ENCODE assay signal across 29 cellular contexts in genomic region chr7:55423891-55424290, GRCh38. TPM values are rescaled to one million over a fixed set of nuclear protein-coding genes. Genes with fewer than 3 reads are reported as not detected.
A peak's percentile ranks its signal among the peaks of the same experiment; 100 is the strongest.
DNase-seq lines count a peak whose midpoint lies in the region; ATAC-seq, FAIRE-seq and TF ChIP-seq lines count a peak whose summit lies in the region.
"Had no signal": no experiment of that assay in that cellular context is flagged by ENCODE, and none has a peak within 500 bp of the region (broad histone marks: within the 10 kb centered on the region; RNA-seq: fewer than 3 reads in every experiment).

No MANE protein-coding gene starts in this region.

- H2BK20ac ChIP-seq in H9 (ENCODE audit: low read depth, low read length, poor library complexity, severe bottlenecking) = no peak overlapping the region

- no peak for TF ChIP-seq POLR2A in HepG2 (IDR thresholded peaks at IDR 0.05; ENCODE audit: insufficient read depth in 1 of 2, low read depth in 2 of 2, low read length in 2 of 2)

- H3K23ac ChIP-seq in H9 (ENCODE audit: insufficient read length, low read depth, low read length) = no peak overlapping the region

- H3K27me3 ChIP-seq in H9 (ENCODE audit: insufficient read depth, low read length) = no peaks in the 10 kb centered on the region
- H3K27me3 ChIP-seq in HepG2 (ENCODE audit: control insufficient read depth in 1 of 2, insufficient read depth in 2 of 2, low read length in 2 of 2) = no peaks in the 10 kb centered on the region
- H3K27me3 ChIP-seq in small intestine (ENCODE audit: control insufficient read depth in 2 of 2, insufficient read depth in 2 of 2, low read length in 2 of 2) = no peaks in the 10 kb centered on the region
- H3K27me3 ChIP-seq: breast epithelium, neutrophil, right lobe of liver had no signal

- no peak overlapping the region for H3K14ac ChIP-seq in H9 (ENCODE audit: insufficient read depth, low read length)

- H4K91ac ChIP-seq in H9 (ENCODE audit: insufficient read length, low read depth, low read length) = no peak overlapping the region

- no peaks in the 10 kb centered on the region for H3K9me3 Mint-ChIP-seq in H9
- no peaks in the 10 kb centered on the region for H3K9me3 Mint-ChIP-seq in chondrocyte (ENCODE audit: low read depth)
- no peaks in the 10 kb centered on the region for H3K9me3 Mint-ChIP-seq in activated CD4-positive, alpha-beta memory T cell treated with anti-CD3 and anti-CD28 coated beads, Interleukin-2, amount 10 ng/mL, durations not matched to agents 7 days and 5 days
- H3K9me3 Mint-ChIP-seq: activated T-helper 2 cell treated with anti-CD3 and anti-CD28 coated beads, Interferon-gamma antibody, Interleukin-2, Interleukin-4, amounts not matched to agents 10 μg/mL and 5 μg/mL and 100 μg/mL, durations not matched to agents 14 hours and 24 hours and 36 hours; stimulated activated naive CD8-positive, alpha-beta T cell treated with anti-CD3 and anti-CD28 coated beads, Interleukin-15, amount 100 ng/mL, for 72 hours had no signal

- intact Hi-C loops in HepG2 (cut with micrococcal nuclease; ENCODE audit: unreplicated experiment) = loop anchor here (10.0 kb wide), 1 partner anchor 151 kb away; the partner anchor contains the start of gene VOPP1

- H3K56ac ChIP-seq in H9 (ENCODE audit: insufficient read length, low read depth, low read length) = no peak overlapping the region

- no peak for TF ChIP-seq RAD21 in HepG2 (CRISPR knock-in tag; IDR thresholded peaks at IDR 0.05)

- H4K20me1 ChIP-seq in H9 (ENCODE audit: control insufficient read depth, insufficient read depth, insufficient read length) (no peaks in the 10 kb centered on the region), HepG2 (ENCODE audit: insufficient read depth, low read length) (no peaks in the 10 kb centered on the region)

- no peak overlapping the region for H2BK5ac ChIP-seq in H9 (ENCODE audit: insufficient read length, low read length)

- H2AFZ ChIP-seq in H9 (ENCODE audit: low read length) (no peak overlapping the region), HepG2 (ENCODE audit: low read length) (no peak overlapping the region)

- WGBS in H9 (ENCODE audit: extremely low coverage, insufficient read length, low lambda C conversion rate) = no CpG with 5 or more reads among the region's 5 CpGs
- 92% methylated on average over 5 of the region's 5 CpGs for WGBS in HepG2 (ENCODE audit: low lambda C conversion rate)
- 80 to 93% (median 81%) methylated on average over 5 of the region's 5 CpGs for WGBS in small intestine, 3 donors

- no peak overlapping the region for H3K4me3 ChIP-seq in HepG2 (replicated peaks in 1 of 3; ENCODE audit: insufficient read depth in 1 of 3, low read depth in 2 of 3, low read length in 3 of 3)
- H3K4me3 ChIP-seq in small intestine (ENCODE audit: low read depth in 1 of 2, low read length in 2 of 2) = no peak overlapping the region
- H3K4me3 ChIP-seq: breast epithelium, right lobe of liver, thoracic aorta had no signal

- BruUV-seq in HepG2 (replicated peaks; lab: Mats Ljungman, UMichigan) = no TSS peak

- H3K36me3 ChIP-seq in HepG2 (replicated peaks in 1 of 2; ENCODE audit: control insufficient read depth in 1 of 2, insufficient read depth in 2 of 2, low read length in 2 of 2) = peaks cover 8 to 10% of the 10 kb centered on the region in 2 experiments; a peak in 4 of 5 replicates
- H3K36me3 ChIP-seq in small intestine (ENCODE audit: control insufficient read depth in 2 of 2, insufficient read depth in 2 of 2, low read length in 2 of 2) = peaks cover 0 to 4% of the 10 kb centered on the region in 2 donors
- H3K36me3 ChIP-seq: breast epithelium, neutrophil had no signal

- no peak overlapping the region for H3K4ac ChIP-seq in H9 (ENCODE audit: low read depth, low read length)

- H3K27ac Mint-ChIP-seq in H9 (peak overlapping the region in 2 of 3 experiments; percentile 28 to 59; a peak in 3 of 7 replicates), chondrocyte (ENCODE audit: unreplicated experiment) (peak overlapping the region; percentile 29)
- no peak overlapping the region for H3K27ac Mint-ChIP-seq in activated CD4-positive, alpha-beta memory T cell treated with anti-CD3 and anti-CD28 coated beads, Interleukin-2, amount 10 ng/mL, durations not matched to agents 7 days and 5 days
- H3K27ac Mint-ChIP-seq: activated CD4-positive, alpha-beta T cell treated with anti-CD3 and anti-CD28 coated beads for 36 hours; activated CD8-positive, alpha-beta T cell treated with anti-CD3 and anti-CD28 coated beads, Interleukin-2, amount 10 ng/mL, durations not matched to agents 7 days and 5 days; activated naive CD8-positive, alpha-beta T cell; activated T-helper 2 cell treated with anti-CD3 and anti-CD28 coated beads, Interferon-gamma antibody, Interleukin-2, Interleukin-4, amounts not matched to agents 10 μg/mL and 5 μg/mL and 100 μg/mL, durations not matched to agents 14 hours and 24 hours and 36 hours; stimulated activated naive CD8-positive, alpha-beta T cell treated with anti-CD3 and anti-CD28 coated beads, Interleukin-15, amount 100 ng/mL, for 72 hours had no signal

- H3K79me2 ChIP-seq in H9 (ENCODE audit: insufficient read depth, low read length) (no peaks in the 10 kb centered on the region), HepG2 (ENCODE audit: insufficient read depth, low read length) (no peaks in the 10 kb centered on the region)

- H2BK12ac ChIP-seq in H9 (ENCODE audit: insufficient read length, low read depth, low read length) = no peak overlapping the region

- H3K27ac ChIP-seq in H9 (ENCODE audit: insufficient read length, low read depth, low read length) (no peak overlapping the region), HepG2 (ENCODE audit: extremely low read length, insufficient read depth, low read length) (no peak overlapping the region), small intestine (ENCODE audit: low read depth in 1 of 2, low read length in 1 of 2) (no peak overlapping the region)
- H3K27ac ChIP-seq: breast epithelium, neutrophil, right lobe of liver, thoracic aorta had no signal

- no peak overlapping the region for H4K5ac ChIP-seq in H9 (ENCODE audit: insufficient read length, low read depth, low read length)

- H3K36me3 Mint-ChIP-seq in H9 (ENCODE audit: insufficient read depth in 1 of 3, low read depth in 3 of 3) (peaks cover 6 to 16% (median 9%) of the 10 kb centered on the region in 3 experiments; a peak in 6 of 7 replicates), chondrocyte (ENCODE audit: low read depth) (peaks cover 20% of the 10 kb centered on the region)
- H3K36me3 Mint-ChIP-seq in activated CD4-positive, alpha-beta memory T cell treated with anti-CD3 and anti-CD28 coated beads, Interleukin-2, amount 10 ng/mL, durations not matched to agents 7 days and 5 days (ENCODE audit: low read depth) = peaks cover 5% of the 10 kb centered on the region

- no peak overlapping the region for H2BK120ac ChIP-seq in H9 (ENCODE audit: low read depth, low read length, poor library complexity, severe bottlenecking)

- H3T11ph ChIP-seq in H9 (ENCODE audit: low read length) = no peak overlapping the region

- ATAC-seq in HepG2 (peak; percentile 66), HG03469 (IDR thresholded peaks at IDR 0.05; ENCODE audit: unreplicated experiment) (no peak)
- ATAC-seq: activated CD4-positive, alpha-beta T cell treated with anti-CD3 and anti-CD28 coated beads for 36 hours; activated CD8-positive, alpha-beta T cell treated with anti-CD3 and anti-CD28 coated beads, Interleukin-2, amount 10 ng/mL, durations not matched to agents 7 days and 5 days; stimulated activated naive CD8-positive, alpha-beta T cell treated with anti-CD3 and anti-CD28 coated beads, Interleukin-15, amount 100 ng/mL, for 72 hours had no signal

- DNase-seq in H9 (no peak), chondrocyte (ENCODE audit: low spot score) (no peak), HepG2 (ENCODE audit: low spot score) (peak; percentile 11), small intestine (peak; percentile 24), NCI-H146 (lab: John Stamatoyannopoulos, UW) (no peak)
- DNase-seq in activated CD4-positive, alpha-beta memory T cell treated with anti-CD3 and anti-CD28 coated beads, Interleukin-2, amount 10 ng/mL, durations not matched to agents 7 days and 5 days = no peak
- DNase-seq: activated CD4-positive, alpha-beta T cell treated with anti-CD3 and anti-CD28 coated beads for 36 hours; activated CD8-positive, alpha-beta T cell treated with anti-CD3 and anti-CD28 coated beads, Interleukin-2, amount 10 ng/mL, durations not matched to agents 7 days and 5 days; COR-L47; GF-D8; hypothalamus; KG1; mesendoderm; MM.1S; NCI-H1436 treated with DMSO at 0.1 percent for 48 hours; NCI-H446 treated with DMSO at 0.1 percent for 48 hours; NCI-H774; right lobe of liver; stimulated activated CD4-positive, alpha-beta T cell treated with anti-CD3 and anti-CD28 coated beads, Interleukin-12 subunit alpha, Interleukin-12 subunit beta, amount 100 ng/mL, for 4 hours; stimulated activated CD4-positive, alpha-beta T cell treated with anti-CD3 and anti-CD28 coated beads, Interleukin-2, amount 100 ng/mL, for 48 hours; stimulated activated naive CD8-positive, alpha-beta T cell treated with anti-CD3 and anti-CD28 coated beads, Interleukin-15, amount 100 ng/mL, for 72 hours; SW 1271 had no signal

- FAIRE-seq in HepG2 (lab: Jason Lieb, UNC) = no peak
- no peak for FAIRE-seq in small intestine (lab: Jason Lieb, UNC)
- FAIRE-seq: urothelium cell line had no signal

- TF ChIP-seq EP300 in HepG2 (IDR thresholded peaks at IDR 0.05; ENCODE audit: low read depth in 2 of 2, low read length in 2 of 2) (no peak), HepG2 (CRISPR knock-in tag; IDR thresholded peaks at IDR 0.05; ENCODE audit: borderline replicate concordance) (no peak)

- no peaks in the 10 kb centered on the region for H3K9me3 ChIP-seq in H9 (ENCODE audit: control insufficient read depth, low read depth, low read length)
- H3K9me3 ChIP-seq in HepG2 (ENCODE audit: low read length) = no peaks in the 10 kb centered on the region
- H3K9me3 ChIP-seq in small intestine (ENCODE audit: control insufficient read depth, low read depth) = no peaks in the 10 kb centered on the region
- H3K9me3 ChIP-seq: breast epithelium, neutrophil, right lobe of liver, thoracic aorta had no signal

- H2BK15ac ChIP-seq in H9 (ENCODE audit: low read depth, low read length) = no peak overlapping the region

- H3K27me3 Mint-ChIP-seq in H9 (ENCODE audit: low read depth) (no peaks in the 10 kb centered on the region), chondrocyte (ENCODE audit: low read depth) (no peaks in the 10 kb centered on the region)
- no peaks in the 10 kb centered on the region for H3K27me3 Mint-ChIP-seq in activated CD4-positive, alpha-beta memory T cell treated with anti-CD3 and anti-CD28 coated beads, Interleukin-2, amount 10 ng/mL, durations not matched to agents 7 days and 5 days
- H3K27me3 Mint-ChIP-seq: activated CD4-positive, alpha-beta T cell treated with anti-CD3 and anti-CD28 coated beads for 36 hours; activated naive CD8-positive, alpha-beta T cell; stimulated activated naive CD8-positive, alpha-beta T cell treated with anti-CD3 and anti-CD28 coated beads, Interleukin-15, amount 100 ng/mL, for 72 hours had no signal

- in situ Hi-C loops in HepG2 (cut with HindIII; ENCODE audit: extremely low pct_ligation_motif_present, low pct_unique_long_range_greater_than_20kb) = loop anchor here (5.0 to 25.0 kb wide), 2 partner anchors 147 to 662 kb away; partner anchors contain the start of gene SEC61G

- CTCF ChIA-PET in HepG2 (lab: Yijun Ruan, JAX; ENCODE audit: low intra/inter-chr PET ratio, low total read pairs) = no interaction called here
- CTCF ChIA-PET in activated CD4-positive, alpha-beta memory T cell treated with anti-CD3 and anti-CD28 coated beads, Interleukin-2, amount 10 ng/mL, durations not matched to agents 7 days and 5 days (lab: Charles Lee) = interaction anchor here (0.5 to 2.1 kb wide), 3 partner anchors 9 to 125 kb away, joined by 4 to 9 read pairs (median 5); no protein-coding TSS in a partner anchor

- H3K18ac ChIP-seq in H9 (ENCODE audit: insufficient read length, low read depth, low read length) = no peak overlapping the region

- H3K4me1 Mint-ChIP-seq in H9 (peaks cover 30 to 31% of the 10 kb centered on the region in 2 experiments), chondrocyte (ENCODE audit: low read depth) (no peaks in the 10 kb centered on the region)
- H3K4me1 Mint-ChIP-seq in activated CD4-positive, alpha-beta memory T cell treated with anti-CD3 and anti-CD28 coated beads, Interleukin-2, amount 10 ng/mL, durations not matched to agents 7 days and 5 days = peaks cover 6% of the 10 kb centered on the region

- TF ChIP-seq CTCF in H9 (conservative IDR thresholded peaks at IDR 0.05) (no peak), chondrocyte (IDR thresholded peaks at IDR 0.05) (no peak), HepG2 (CRISPR knock-in tag; IDR thresholded peaks at IDR 0.05) (no peak)

- H3K4me1 ChIP-seq in H9 (ENCODE audit: insufficient read depth, low read length) (peaks cover 4% of the 10 kb centered on the region), HepG2 (ENCODE audit: insufficient read depth, low read length) (peaks cover 20% of the 10 kb centered on the region), small intestine (ENCODE audit: control insufficient read depth in 2 of 2, insufficient read depth in 1 of 2, low read depth in 1 of 2, low read length in 1 of 2) (peaks cover 0 to 3% of the 10 kb centered on the region in 2 donors)
- H3K4me1 ChIP-seq: breast epithelium, right lobe of liver had no signal

- H3K4me2 ChIP-seq in H9 (ENCODE audit: insufficient read depth, insufficient read length, low read length) = no peak overlapping the region
- H3K4me2 ChIP-seq in HepG2 (ENCODE audit: low read depth, low read length) = no peak overlapping the region

- no peaks in the 10 kb centered on the region for H3K79me1 ChIP-seq in H9 (ENCODE audit: insufficient read depth, low read depth, low read length, poor library complexity, severe bottlenecking)

- H3K23me2 ChIP-seq in H9 (ENCODE audit: insufficient read length, low read depth, low read length, poor library complexity, severe bottlenecking) = no peaks in the 10 kb centered on the region

- POLR2A ChIA-PET in HepG2 (lab: Yijun Ruan, JAX) = no interaction called here
- POLR2A ChIA-PET in activated CD4-positive, alpha-beta memory T cell treated with anti-CD3 and anti-CD28 coated beads, Interleukin-2, amount 10 ng/mL, durations not matched to agents 7 days and 5 days (lab: Charles Lee) = no interaction called here

- H2AK5ac ChIP-seq in H9 (ENCODE audit: insufficient read length, low read length) = no peak overlapping the region

- no peak overlapping the region for H3K4me3 Mint-ChIP-seq in H9
- H3K4me3 Mint-ChIP-seq in chondrocyte (ENCODE audit: unreplicated experiment) = no peak overlapping the region
- no peak overlapping the region for H3K4me3 Mint-ChIP-seq in activated CD4-positive, alpha-beta memory T cell treated with anti-CD3 and anti-CD28 coated beads, Interleukin-2, amount 10 ng/mL, durations not matched to agents 7 days and 5 days
- H3K4me3 Mint-ChIP-seq: activated CD4-positive, alpha-beta T cell treated with anti-CD3 and anti-CD28 coated beads for 36 hours; activated CD8-positive, alpha-beta T cell treated with anti-CD3 and anti-CD28 coated beads, Interleukin-2, amount 10 ng/mL, durations not matched to agents 7 days and 5 days; activated naive CD8-positive, alpha-beta T cell; stimulated activated naive CD8-positive, alpha-beta T cell treated with anti-CD3 and anti-CD28 coated beads, Interleukin-15, amount 100 ng/mL, for 72 hours had no signal

- H4K8ac ChIP-seq in H9 (replicated peaks; ENCODE audit: insufficient read length, low read depth, low read length) = no peak overlapping the region

- H3K9ac ChIP-seq in H9 (ENCODE audit: extremely low read depth, insufficient read length, low read length) = no peak overlapping the region
- H3K9ac ChIP-seq in HepG2 (ENCODE audit: insufficient read depth, low read depth, low read length) = no peak overlapping the region

RNA-seq across cellular contexts. Expression of gene LANCL2, which starts 58.8 kb away (rescaled TPM):
- total RNA-seq in H9 (2021) = 26.4 and 30.4 TPM in 2 replicates
- total RNA-seq in chondrocyte = 13.9 to 21.3 TPM (median 20.4 TPM) in 3 replicates
- 13.8 and 22.0 TPM in 2 replicates for total RNA-seq in HepG2 (2016; rRNA removed; fragmentation: Illumina TruSeq; extraction: Trizol)
- total RNA-seq in HepG2 (2016; cell fraction: cytosol; rRNA removed; fragmentation: Illumina TruSeq; extraction: Trizol; ENCODE audit: low read depth) = 4.6 and 5.7 TPM in 2 replicates
- total RNA-seq in HepG2 (2016; cell fraction: insoluble cytoplasmic fraction; rRNA removed; fragmentation: Illumina TruSeq; extraction: Trizol) = 14.5 and 21.5 TPM in 2 replicates
- total RNA-seq in HepG2 (2016; cell fraction: membrane; rRNA removed; fragmentation: Illumina TruSeq; extraction: Trizol) = 6.3 TPM in 2 replicates
- 9.4 and 10.2 TPM in 2 replicates for total RNA-seq in HepG2 (2016; cell fraction: nucleus; rRNA removed; fragmentation: Illumina TruSeq; extraction: Trizol)
- polyA plus RNA-seq in HepG2 (2011; rRNA removed) = 9.8 and 10.0 TPM in 2 replicates
- polyA plus RNA-seq in HepG2 (2011; cell fraction: cytosol; rRNA removed) = 11.7 and 12.5 TPM in 2 replicates
- 3.7 and 6.6 TPM in 2 replicates for polyA plus RNA-seq in HepG2 (2011; cell fraction: nucleus; rRNA removed)
- 7.3 and 8.8 TPM in 2 replicates for polyA plus RNA-seq in HepG2 (2012)
- polyA plus RNA-seq in HepG2 (2016; cell fraction: cytosol; fragmentation: Illumina TruSeq; extraction: Trizol; ENCODE audit: low read depth) = 4.1 and 4.3 TPM in 2 replicates
- 19.0 and 21.3 TPM in 2 replicates for polyA plus RNA-seq in HepG2 (2016; cell fraction: insoluble cytoplasmic fraction; fragmentation: Illumina TruSeq; extraction: Trizol; ENCODE audit: low read depth)
- polyA plus RNA-seq in HepG2 (2016; cell fraction: membrane; fragmentation: Illumina TruSeq; extraction: Trizol; ENCODE audit: low read depth) = 5.6 and 6.6 TPM in 2 replicates
- 11.1 and 16.0 TPM in 2 replicates for polyA plus RNA-seq in HepG2 (2016; cell fraction: nucleus; fragmentation: Illumina TruSeq; extraction: Trizol; ENCODE audit: insufficient read depth, low read depth)
- 30.3 and 36.9 TPM in 2 replicates for polyA minus RNA-seq in HepG2 (2011; rRNA and poly(A)+ RNA removed; ENCODE audit: low replicate concordance)
- 7.6 and 8.4 TPM in 2 replicates for polyA minus RNA-seq in HepG2 (2011; cell fraction: cytosol; rRNA and poly(A)+ RNA removed)
- 4.7 and 8.1 TPM in 2 replicates for polyA minus RNA-seq in HepG2 (2011; cell fraction: nucleus; rRNA and poly(A)+ RNA removed)
- 10 to 100 TPM; 12.1 to 14.3 (median 13.2) TPM for polyA plus RNA-seq in small intestine
- total RNA-seq in activated CD4-positive, alpha-beta memory T cell treated with anti-CD3 and anti-CD28 coated beads, Interleukin-2, amount 10 ng/mL, durations not matched to agents 7 days and 5 days = 1 to 10 TPM; 6.4 TPM

Comparison
In these comparisons a context has a peak if more than half of its experiments do, and no peak if none do; other contexts are left out.
1. DNase-seq: peak in HepG2 (single experiment) and small intestine (single experiment); none in H9 (single experiment), chondrocyte (single experiment), activated CD4-positive, alpha-beta memory T cell treated with anti-CD3 and anti-CD28 coated beads, Interleukin-2, amount 10 ng/mL, durations not matched to agents 7 days and 5 days (single experiment) and NCI-H146 (single experiment).